1 cellular context compared by ENCODE assay signal in the genomic region with DNA sequence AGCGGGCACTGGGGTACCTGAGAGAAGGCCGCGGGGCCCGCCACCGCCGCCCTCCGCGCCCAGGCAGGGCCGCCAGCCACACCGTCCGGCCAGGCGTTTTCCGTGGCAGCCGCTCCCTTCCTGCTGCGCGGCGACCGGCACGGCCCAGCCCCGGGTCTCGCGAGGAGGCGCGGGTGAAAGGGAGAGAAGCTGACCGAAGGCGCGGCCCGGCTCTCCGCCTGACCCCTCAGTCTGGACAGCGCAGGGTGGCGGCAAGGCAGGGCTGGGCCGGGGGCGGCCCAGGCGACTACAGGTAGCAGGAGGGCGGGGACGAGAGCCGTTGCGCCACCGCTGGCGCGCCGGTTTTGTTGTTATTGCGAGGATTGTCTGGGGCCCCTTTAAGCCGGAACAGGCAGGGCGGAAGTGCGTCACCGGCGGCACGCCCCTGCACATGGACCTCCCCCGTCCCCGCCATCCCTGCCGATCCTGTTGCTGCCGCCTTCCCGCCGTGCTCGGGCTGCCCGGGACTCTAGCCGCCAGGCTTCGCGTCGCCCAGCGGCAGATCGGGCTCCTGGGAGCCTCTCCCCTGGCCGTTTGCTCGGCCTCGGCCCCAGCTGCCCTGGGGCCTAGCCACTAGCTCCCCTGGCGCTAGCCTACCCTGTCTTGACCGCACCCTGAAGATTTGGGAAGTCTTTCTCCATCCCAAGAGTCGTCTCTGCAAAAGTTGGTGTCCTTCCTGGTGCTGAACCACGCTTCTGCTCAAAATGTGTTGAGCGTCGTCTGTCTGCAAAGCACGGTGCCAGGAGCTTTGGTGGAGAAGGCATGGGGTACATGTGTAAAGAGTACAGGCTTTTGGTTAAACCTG.
A peak's percentile ranks its signal among the peaks of the same experiment; 100 is the strongest.
TF ChIP-seq lines count a peak whose summit lies in the region.

A gene with protein sequence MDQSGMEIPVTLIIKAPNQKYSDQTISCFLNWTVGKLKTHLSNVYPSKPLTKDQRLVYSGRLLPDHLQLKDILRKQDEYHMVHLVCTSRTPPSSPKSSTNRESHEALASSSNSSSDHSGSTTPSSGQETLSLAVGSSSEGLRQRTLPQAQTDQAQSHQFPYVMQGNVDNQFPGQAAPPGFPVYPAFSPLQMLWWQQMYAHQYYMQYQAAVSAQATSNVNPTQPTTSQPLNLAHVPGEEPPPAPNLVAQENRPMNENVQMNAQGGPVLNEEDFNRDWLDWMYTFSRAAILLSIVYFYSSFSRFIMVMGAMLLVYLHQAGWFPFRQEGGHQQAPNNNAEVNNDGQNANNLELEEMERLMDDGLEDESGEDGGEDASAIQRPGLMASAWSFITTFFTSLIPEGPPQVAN (minus strand): TSS at position 352 of the 844 bp plus-strand sequence. CDS start 805 bp downstream, outside the sequence.

TF ChIP-seq in HepG2, 621 proteins besides CTCF, POLR2A, EP300 and RAD21 (continued from another document and continues in another):
- TF ChIP-seq, protein P1, sequence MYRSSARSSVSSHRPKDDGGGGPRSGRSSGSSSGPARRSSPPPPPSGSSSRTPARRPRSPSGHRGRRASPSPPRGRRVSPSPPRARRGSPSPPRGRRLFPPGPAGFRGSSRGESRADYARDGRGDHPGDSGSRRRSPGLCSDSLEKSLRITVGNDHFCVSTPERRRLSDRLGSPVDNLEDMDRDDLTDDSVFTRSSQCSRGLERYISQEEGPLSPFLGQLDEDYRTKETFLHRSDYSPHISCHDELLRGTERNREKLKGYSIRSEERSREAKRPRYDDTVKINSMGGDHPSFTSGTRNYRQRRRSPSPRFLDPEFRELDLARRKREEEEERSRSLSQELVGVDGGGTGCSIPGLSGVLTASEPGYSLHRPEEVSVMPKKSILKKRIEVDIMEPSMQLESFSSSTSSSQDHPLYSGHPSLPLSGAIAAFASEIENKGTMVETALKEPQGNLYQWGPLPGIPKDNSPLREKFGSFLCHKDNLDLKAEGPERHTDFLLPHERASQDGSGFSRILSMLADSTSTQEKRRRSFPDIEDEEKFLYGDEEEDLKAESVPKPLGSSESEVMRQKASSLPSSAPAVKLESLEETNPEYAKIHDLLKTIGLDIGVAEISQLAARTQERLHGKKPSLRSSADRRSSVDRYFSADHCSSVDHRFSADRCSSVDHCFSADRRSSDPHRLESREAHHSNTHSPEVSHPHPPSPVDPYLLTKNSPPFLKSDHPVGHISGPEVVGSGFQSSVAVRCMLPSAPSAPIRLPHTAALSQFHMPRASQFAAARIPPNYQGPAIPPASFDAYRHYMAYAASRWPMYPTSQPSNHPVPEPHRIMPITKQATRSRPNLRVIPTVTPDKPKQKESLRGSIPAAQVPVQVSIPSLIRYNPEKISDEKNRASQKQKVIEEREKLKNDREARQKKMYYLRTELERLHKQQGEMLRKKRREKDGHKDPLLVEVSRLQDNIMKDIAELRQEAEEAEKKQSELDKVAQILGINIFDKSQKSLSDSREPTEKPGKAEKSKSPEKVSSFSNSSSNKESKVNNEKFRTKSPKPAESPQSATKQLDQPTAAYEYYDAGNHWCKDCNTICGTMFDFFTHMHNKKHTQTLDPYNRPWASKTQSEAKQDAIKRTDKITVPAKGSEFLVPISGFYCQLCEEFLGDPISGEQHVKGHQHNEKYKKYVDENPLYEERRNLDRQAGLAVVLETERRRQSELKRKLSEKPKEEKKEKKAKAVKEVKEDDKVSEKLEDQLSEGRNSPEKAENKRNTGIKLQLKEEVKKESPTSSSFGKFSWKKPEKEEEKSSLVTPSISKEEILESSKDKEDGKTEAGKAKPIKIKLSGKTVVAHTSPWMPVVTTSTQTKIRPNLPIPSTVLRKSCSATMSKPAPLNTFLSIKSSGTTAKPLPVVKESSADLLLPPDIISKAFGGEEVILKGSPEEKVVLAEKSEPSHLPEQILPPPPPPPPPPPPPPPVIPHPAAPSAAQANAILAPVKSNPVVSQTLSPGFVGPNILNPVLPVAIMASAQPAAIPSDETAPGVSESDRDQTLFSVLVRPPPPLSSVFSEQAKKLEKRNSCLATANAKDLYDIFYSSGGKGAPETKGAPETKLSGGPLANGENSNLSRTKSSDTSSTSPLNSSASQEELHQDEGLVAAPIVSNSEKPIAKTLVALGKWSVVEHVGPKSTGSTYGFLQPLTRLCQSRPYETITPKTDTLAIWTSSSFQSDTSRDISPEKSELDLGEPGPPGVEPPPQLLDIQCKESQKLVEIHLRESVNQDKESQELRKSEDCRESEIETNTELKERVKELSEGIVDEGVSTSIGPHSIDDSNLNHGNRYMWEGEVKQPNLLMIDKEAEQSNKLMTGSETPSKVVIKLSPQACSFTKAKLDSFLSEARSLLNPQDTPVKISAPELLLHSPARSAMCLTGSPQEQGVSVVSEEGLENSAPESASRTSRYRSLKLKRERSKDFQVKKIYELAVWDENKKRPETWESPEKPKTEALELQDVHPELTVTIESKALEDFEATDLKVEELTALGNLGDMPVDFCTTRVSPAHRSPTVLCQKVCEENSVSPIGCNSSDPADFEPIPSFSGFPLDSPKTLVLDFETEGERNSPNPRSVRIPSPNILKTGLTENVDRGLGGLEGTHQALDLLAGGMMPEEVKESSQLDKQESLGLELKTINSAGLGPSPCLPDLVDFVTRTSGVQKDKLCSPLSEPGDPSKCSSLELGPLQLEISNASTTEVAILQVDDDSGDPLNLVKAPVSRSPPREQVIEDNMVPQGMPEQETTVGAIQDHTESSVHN (CRISPR knock-in tag; IDR thresholded peaks at IDR 0.05): no peak; the same call in 1 of the 2 replicates
- TF ChIP-seq ZNF780A (CRISPR knock-in tag; IDR thresholded peaks at IDR 0.05): peak; percentile 88; the same call in 1 of the 2 replicates
- peak; percentile 78; the same call in 1 of the 2 replicates for TF ChIP-seq ZSCAN21 (CRISPR knock-in tag; IDR thresholded peaks at IDR 0.05; ENCODE audit: borderline replicate concordance)
- peak; percentile 60; the same call in 1 of the 2 replicates for TF ChIP-seq TGIF2 (CRISPR knock-in tag; IDR thresholded peaks at IDR 0.05)
- peak; percentile 80 for TF ChIP-seq ELF1 (CRISPR knock-in tag; IDR thresholded peaks at IDR 0.05)
- TF ChIP-seq ZNF768 (CRISPR knock-in tag; IDR thresholded peaks at IDR 0.05): peak; percentile 52
- no peak for TF ChIP-seq CCAR2 (optimal IDR thresholded peaks at IDR 0.05; ENCODE audit: low read depth, low read length)
- TF ChIP-seq NAIF1 (CRISPR knock-in tag; IDR thresholded peaks at IDR 0.05; ENCODE audit: borderline replicate concordance): peak; percentile 96
- peak; percentile 97 for TF ChIP-seq SKI (IDR thresholded peaks at IDR 0.05; ENCODE audit: partially characterized antibody)
- TF ChIP-seq, protein P2, sequence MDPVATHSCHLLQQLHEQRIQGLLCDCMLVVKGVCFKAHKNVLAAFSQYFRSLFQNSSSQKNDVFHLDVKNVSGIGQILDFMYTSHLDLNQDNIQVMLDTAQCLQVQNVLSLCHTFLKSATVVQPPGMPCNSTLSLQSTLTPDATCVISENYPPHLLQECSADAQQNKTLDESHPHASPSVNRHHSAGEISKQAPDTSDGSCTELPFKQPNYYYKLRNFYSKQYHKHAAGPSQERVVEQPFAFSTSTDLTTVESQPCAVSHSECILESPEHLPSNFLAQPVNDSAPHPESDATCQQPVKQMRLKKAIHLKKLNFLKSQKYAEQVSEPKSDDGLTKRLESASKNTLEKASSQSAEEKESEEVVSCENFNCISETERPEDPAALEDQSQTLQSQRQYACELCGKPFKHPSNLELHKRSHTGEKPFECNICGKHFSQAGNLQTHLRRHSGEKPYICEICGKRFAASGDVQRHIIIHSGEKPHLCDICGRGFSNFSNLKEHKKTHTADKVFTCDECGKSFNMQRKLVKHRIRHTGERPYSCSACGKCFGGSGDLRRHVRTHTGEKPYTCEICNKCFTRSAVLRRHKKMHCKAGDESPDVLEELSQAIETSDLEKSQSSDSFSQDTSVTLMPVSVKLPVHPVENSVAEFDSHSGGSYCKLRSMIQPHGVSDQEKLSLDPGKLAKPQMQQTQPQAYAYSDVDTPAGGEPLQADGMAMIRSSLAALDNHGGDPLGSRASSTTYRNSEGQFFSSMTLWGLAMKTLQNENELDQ (CRISPR knock-in tag; IDR thresholded peaks at IDR 0.05; ENCODE audit: borderline replicate concordance): no peak
- peak; percentile 93 for TF ChIP-seq KAT7 (CRISPR knock-in tag; IDR thresholded peaks at IDR 0.05; ENCODE audit: borderline replicate concordance)
- TF ChIP-seq AGO2 (optimal IDR thresholded peaks at IDR 0.05; ENCODE audit: low read depth, low read length): peak; percentile 56
- TF ChIP-seq PHF5A (CRISPR knock-in tag; IDR thresholded peaks at IDR 0.05; ENCODE audit: low read depth, unreplicated experiment): no peak
- TF ChIP-seq, protein P3, sequence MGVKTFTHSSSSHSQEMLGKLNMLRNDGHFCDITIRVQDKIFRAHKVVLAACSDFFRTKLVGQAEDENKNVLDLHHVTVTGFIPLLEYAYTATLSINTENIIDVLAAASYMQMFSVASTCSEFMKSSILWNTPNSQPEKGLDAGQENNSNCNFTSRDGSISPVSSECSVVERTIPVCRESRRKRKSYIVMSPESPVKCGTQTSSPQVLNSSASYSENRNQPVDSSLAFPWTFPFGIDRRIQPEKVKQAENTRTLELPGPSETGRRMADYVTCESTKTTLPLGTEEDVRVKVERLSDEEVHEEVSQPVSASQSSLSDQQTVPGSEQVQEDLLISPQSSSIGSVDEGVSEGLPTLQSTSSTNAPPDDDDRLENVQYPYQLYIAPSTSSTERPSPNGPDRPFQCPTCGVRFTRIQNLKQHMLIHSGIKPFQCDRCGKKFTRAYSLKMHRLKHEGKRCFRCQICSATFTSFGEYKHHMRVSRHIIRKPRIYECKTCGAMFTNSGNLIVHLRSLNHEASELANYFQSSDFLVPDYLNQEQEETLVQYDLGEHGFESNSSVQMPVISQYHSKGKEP (CRISPR knock-in tag; IDR thresholded peaks at IDR 0.05): 0 out of 2 replicates have a peak, but pooled peaks have one; percentile 4
- TF ChIP-seq, protein P4, sequence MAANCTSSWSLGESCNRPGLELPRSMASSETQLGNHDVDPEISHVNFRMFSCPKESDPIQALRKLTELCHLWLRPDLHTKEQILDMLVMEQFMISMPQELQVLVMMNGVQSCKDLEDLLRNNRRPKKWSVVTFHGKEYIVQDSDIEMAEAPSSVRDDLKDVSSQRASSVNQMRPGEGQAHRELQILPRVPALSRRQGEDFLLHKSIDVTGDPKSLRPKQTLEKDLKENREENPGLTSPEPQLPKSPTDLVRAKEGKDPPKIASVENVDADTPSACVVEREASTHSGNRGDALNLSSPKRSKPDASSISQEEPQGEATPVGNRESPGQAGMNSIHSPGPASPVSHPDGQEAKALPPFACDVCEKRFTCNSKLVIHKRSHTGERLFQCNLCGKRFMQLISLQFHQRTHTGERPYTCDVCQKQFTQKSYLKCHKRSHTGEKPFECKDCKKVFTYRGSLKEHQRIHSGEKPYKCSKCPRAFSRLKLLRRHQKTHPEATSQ (CRISPR knock-in tag; IDR thresholded peaks at IDR 0.05; ENCODE audit: borderline replicate concordance): peak; percentile 56; the same call in 1 of the 2 replicates
- no peak for TF ChIP-seq ZNF17 (CRISPR knock-in tag; IDR thresholded peaks at IDR 0.05)
- TF ChIP-seq ZNF274 (CRISPR knock-in tag; IDR thresholded peaks at IDR 0.05): no peak
- TF ChIP-seq ONECUT2 (CRISPR knock-in tag; IDR thresholded peaks at IDR 0.05): peak; percentile 56; the same call in 1 of the 2 replicates
- no peak for TF ChIP-seq FOXA1 (IDR thresholded peaks at IDR 0.05)
- TF ChIP-seq FOXA1 (CRISPR knock-in tag; IDR thresholded peaks at IDR 0.05): peak; percentile 45
- TF ChIP-seq, protein P5, sequence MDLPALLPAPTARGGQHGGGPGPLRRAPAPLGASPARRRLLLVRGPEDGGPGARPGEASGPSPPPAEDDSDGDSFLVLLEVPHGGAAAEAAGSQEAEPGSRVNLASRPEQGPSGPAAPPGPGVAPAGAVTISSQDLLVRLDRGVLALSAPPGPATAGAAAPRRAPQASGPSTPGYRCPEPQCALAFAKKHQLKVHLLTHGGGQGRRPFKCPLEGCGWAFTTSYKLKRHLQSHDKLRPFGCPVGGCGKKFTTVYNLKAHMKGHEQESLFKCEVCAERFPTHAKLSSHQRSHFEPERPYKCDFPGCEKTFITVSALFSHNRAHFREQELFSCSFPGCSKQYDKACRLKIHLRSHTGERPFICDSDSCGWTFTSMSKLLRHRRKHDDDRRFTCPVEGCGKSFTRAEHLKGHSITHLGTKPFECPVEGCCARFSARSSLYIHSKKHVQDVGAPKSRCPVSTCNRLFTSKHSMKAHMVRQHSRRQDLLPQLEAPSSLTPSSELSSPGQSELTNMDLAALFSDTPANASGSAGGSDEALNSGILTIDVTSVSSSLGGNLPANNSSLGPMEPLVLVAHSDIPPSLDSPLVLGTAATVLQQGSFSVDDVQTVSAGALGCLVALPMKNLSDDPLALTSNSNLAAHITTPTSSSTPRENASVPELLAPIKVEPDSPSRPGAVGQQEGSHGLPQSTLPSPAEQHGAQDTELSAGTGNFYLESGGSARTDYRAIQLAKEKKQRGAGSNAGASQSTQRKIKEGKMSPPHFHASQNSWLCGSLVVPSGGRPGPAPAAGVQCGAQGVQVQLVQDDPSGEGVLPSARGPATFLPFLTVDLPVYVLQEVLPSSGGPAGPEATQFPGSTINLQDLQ (CRISPR knock-in tag; IDR thresholded peaks at IDR 0.05): peak; percentile 87; the same call in 1 of the 2 replicates
- TF ChIP-seq, protein P6, sequence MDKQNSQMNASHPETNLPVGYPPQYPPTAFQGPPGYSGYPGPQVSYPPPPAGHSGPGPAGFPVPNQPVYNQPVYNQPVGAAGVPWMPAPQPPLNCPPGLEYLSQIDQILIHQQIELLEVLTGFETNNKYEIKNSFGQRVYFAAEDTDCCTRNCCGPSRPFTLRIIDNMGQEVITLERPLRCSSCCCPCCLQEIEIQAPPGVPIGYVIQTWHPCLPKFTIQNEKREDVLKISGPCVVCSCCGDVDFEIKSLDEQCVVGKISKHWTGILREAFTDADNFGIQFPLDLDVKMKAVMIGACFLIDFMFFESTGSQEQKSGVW (CRISPR knock-in tag; IDR thresholded peaks at IDR 0.05; ENCODE audit: borderline replicate concordance): peak; percentile 19; the same call in 1 of the 2 replicates
- TF ChIP-seq, protein P7, sequence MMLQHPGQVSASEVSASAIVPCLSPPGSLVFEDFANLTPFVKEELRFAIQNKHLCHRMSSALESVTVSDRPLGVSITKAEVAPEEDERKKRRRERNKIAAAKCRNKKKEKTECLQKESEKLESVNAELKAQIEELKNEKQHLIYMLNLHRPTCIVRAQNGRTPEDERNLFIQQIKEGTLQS (CRISPR knock-in tag; IDR thresholded peaks at IDR 0.05): peak; percentile 29; the same call in 1 of the 2 replicates
- peak; percentile 85; the same call in 1 of the 2 replicates for TF ChIP-seq ATF7-NPFF (CRISPR knock-in tag; IDR thresholded peaks at IDR 0.05; ENCODE audit: low read depth)
- no peak for TF ChIP-seq MLLT10 (CRISPR knock-in tag; IDR thresholded peaks at IDR 0.05)
- TF ChIP-seq U2AF2 (IDR thresholded peaks at IDR 0.05; ENCODE audit: low read depth, low read length): no peak
- TF ChIP-seq SMARCE1 (IDR thresholded peaks at IDR 0.05; ENCODE audit: borderline replicate concordance): no peak
- TF ChIP-seq SPEN (CRISPR knock-in tag; IDR thresholded peaks at IDR 0.05; ENCODE audit: low read depth): peak; percentile 89
- no peak; the same call in 1 of the 2 replicates for TF ChIP-seq SATB2 (CRISPR knock-in tag; IDR thresholded peaks at IDR 0.05)
- TF ChIP-seq MYNN (CRISPR knock-in tag; IDR thresholded peaks at IDR 0.05; ENCODE audit: low read depth): no peak
- TF ChIP-seq GATAD1 (CRISPR knock-in tag; IDR thresholded peaks at IDR 0.05): peak; percentile 86
